In genomic region chr20:62776692-62777527, GRCh38 we compare ENCODE assay signal across 1 cellular context.
TF ChIP-seq lines count a peak whose summit lies in the region.

No MANE protein-coding gene starts in this region.

TF ChIP-seq in HEK293, 187 proteins besides CTCF, POLR2A, EP300 and RAD21 (continued from another document):
- TF ChIP-seq REST (tag by site-specific recombination; IDR thresholded peaks at IDR 0.05) (no peak), SP7 (tag by site-specific recombination; IDR thresholded peaks at IDR 0.05) (peak; percentile 32; the same call in 1 of the 2 replicates), ZNF202 (tag by site-specific recombination; IDR thresholded peaks at IDR 0.05; ENCODE audit: borderline replicate concordance) (no peak), YY2 (tag by site-specific recombination; IDR thresholded peaks at IDR 0.05) (no peak), ZNF366 (tag by site-specific recombination; conservative IDR thresholded peaks at IDR 0.05) (peak; percentile 98), ZNF335 (tag by site-specific recombination; conservative IDR thresholded peaks at IDR 0.05) (peak; percentile 42; the same call in 1 of the 2 replicates), IKZF3 (tag by site-specific recombination; IDR thresholded peaks at IDR 0.05) (peak; percentile 98), ZBTB11 (tag by site-specific recombination; conservative IDR thresholded peaks at IDR 0.05; ENCODE audit: low read depth) (peak; percentile 93), ZFP69B (tag by site-specific recombination; IDR thresholded peaks at IDR 0.05) (peak; percentile 52; the same call in 1 of the 2 replicates), ZNF239 (tag by site-specific recombination; IDR thresholded peaks at IDR 0.05) (0 out of 2 replicates have a peak, but pooled peaks have one; percentile 23), AEBP2 (tag by site-specific recombination; IDR thresholded peaks at IDR 0.05; ENCODE audit: borderline replicate concordance) (peak; percentile 75; the same call in 1 of the 2 replicates), SP3 (tag by site-specific recombination; IDR thresholded peaks at IDR 0.05) (peak; percentile 94), ZNF518A (tag by site-specific recombination; conservative IDR thresholded peaks at IDR 0.05; ENCODE audit: low read depth) (peak; percentile 98), SP2 (tag by site-specific recombination; IDR thresholded peaks at IDR 0.05) (peak; percentile 89), KLF7 (tag by site-specific recombination; IDR thresholded peaks at IDR 0.05; ENCODE audit: borderline replicate concordance) (peak; percentile 30; the same call in 1 of the 2 replicates), ZNF791 (tag by site-specific recombination; IDR thresholded peaks at IDR 0.05) (peak; percentile 60; the same call in 1 of the 2 replicates), WT1 (tag by site-specific recombination; IDR thresholded peaks at IDR 0.05) (peak; percentile 34; the same call in 1 of the 2 replicates), TSHZ1 (tag by site-specific recombination; IDR thresholded peaks at IDR 0.05; ENCODE audit: borderline replicate concordance) (no peak), ZNF704 (tag by site-specific recombination; IDR thresholded peaks at IDR 0.05) (no peak), PATZ1 (tag by site-specific recombination; IDR thresholded peaks at IDR 0.05) (peak; percentile 69), GLIS1 (tag by site-specific recombination; IDR thresholded peaks at IDR 0.05) (peak; percentile 20; the same call in 1 of the 2 replicates), ZNF600 (tag by site-specific recombination; IDR thresholded peaks at IDR 0.05) (peak; percentile 67), ZNF398 (tag by site-specific recombination; IDR thresholded peaks at IDR 0.05) (peak; percentile 33; the same call in 1 of the 2 replicates), ZNF707 (tag by site-specific recombination; IDR thresholded peaks at IDR 0.05) (peak; percentile 71; the same call in 1 of the 2 replicates), ZFHX2 (tag by site-specific recombination; conservative IDR thresholded peaks at IDR 0.05) (peak; percentile 60), SCRT2 (tag by site-specific recombination; IDR thresholded peaks at IDR 0.05) (peak; percentile 98), ZBTB48 (tag by site-specific recombination; IDR thresholded peaks at IDR 0.05) (no peak), EGR2 (tag by site-specific recombination; IDR thresholded peaks at IDR 0.05; ENCODE audit: low read depth) (peak; percentile 65)
